18 cellular contexts compared by ENCODE assay signal in genomic region chr6:20414711-20415110, GRCh38. TPM values are rescaled to one million over a fixed set of nuclear protein-coding genes. Genes with fewer than 3 reads are reported as not detected.
A peak's percentile ranks its signal among the peaks of the same experiment; 100 is the strongest.
DNase-seq lines count a peak whose midpoint lies in the region; ATAC-seq and TF ChIP-seq lines count a peak whose summit lies in the region.
"Had no signal": no experiment of that assay in that cellular context is flagged by ENCODE, and none has a peak within 500 bp of the region (broad histone marks: within the 10 kb centered on the region; RNA-seq: fewer than 3 reads in every experiment).

No MANE protein-coding gene starts in this region.

- no peak for ATAC-seq in CD8-positive, alpha-beta T cell
- no peak for ATAC-seq in activated T-helper 17 cell treated with anti-CD3 and anti-CD28 coated beads, Interleukin-2, amount 50 U/mL, for 72 hours (replicated peaks)
- ATAC-seq in GM19455 (IDR thresholded peaks at IDR 0.05; ENCODE audit: unreplicated experiment) (no peak), GM18909 (IDR thresholded peaks at IDR 0.05; ENCODE audit: poor library complexity, unreplicated experiment) (no peak)
- ATAC-seq: Panc1 had no signal

- POLR2A ChIA-PET in CD8-positive, alpha-beta T cell (lab: Charles Lee), result interaction anchor here (1.4 to 1.5 kb wide), 2 partner anchors 10 to 95 kb away, joined by 3 to 9 read pairs; no protein-coding TSS in a partner anchor

- H3K9me3 Mint-ChIP-seq in CD14-positive monocyte, result no peaks in the 10 kb centered on the region
- H3K9me3 Mint-ChIP-seq in CD8-positive, alpha-beta T cell, result no peaks in the 10 kb centered on the region
- H3K9me3 Mint-ChIP-seq in activated T-helper 17 cell treated with anti-CD3 and anti-CD28 coated beads, Interleukin-2, amount 50 U/mL, for 72 hours, result no peaks in the 10 kb centered on the region
- H3K9me3 Mint-ChIP-seq in nephron progenitor cell, result peaks cover 3% of the 10 kb centered on the region

- H3K27me3 Mint-ChIP-seq in CD14-positive monocyte (ENCODE audit: low read depth in 3 of 3) (peaks cover 0 to 2% (median 0%) of the 10 kb centered on the region in 3 donors), nephron progenitor cell (ENCODE audit: low read depth, poor library complexity) (no peaks in the 10 kb centered on the region)
- no peaks in the 10 kb centered on the region for H3K27me3 Mint-ChIP-seq in CD8-positive, alpha-beta T cell (ENCODE audit: low read depth)
- H3K27me3 Mint-ChIP-seq in activated T-helper 17 cell treated with anti-CD3 and anti-CD28 coated beads, Interleukin-2, amount 50 U/mL, for 72 hours, result no peaks in the 10 kb centered on the region

- H3K9me3 ChIP-seq in CD8-positive, alpha-beta T cell (ENCODE audit: low read length), result no peaks in the 10 kb centered on the region
- H3K9me3 ChIP-seq: Caco-2, SJSA1 had no signal

- CTCF ChIA-PET in CD8-positive, alpha-beta T cell (lab: Charles Lee), result interaction anchor here (1.0 to 2.1 kb wide), 2 partner anchors 10 to 124 kb away, joined by 3 to 18 read pairs; no protein-coding TSS in a partner anchor

- H3K27me3 ChIP-seq in CD8-positive, alpha-beta T cell (ENCODE audit: insufficient read depth, low read length), result no peaks in the 10 kb centered on the region
- H3K27me3 ChIP-seq: SJSA1 had no signal

- H3K4me1 Mint-ChIP-seq in CD14-positive monocyte (peaks cover 89% of the 10 kb centered on the region), nephron progenitor cell (peaks cover 68% of the 10 kb centered on the region)
- peaks cover 74% of the 10 kb centered on the region for H3K4me1 Mint-ChIP-seq in CD8-positive, alpha-beta T cell (ENCODE audit: low read depth)
- H3K4me1 Mint-ChIP-seq in activated T-helper 17 cell treated with anti-CD3 and anti-CD28 coated beads, Interleukin-2, amount 50 U/mL, for 72 hours, result peaks cover 38% of the 10 kb centered on the region

- no peak overlapping the region for H3K27ac ChIP-seq in CD8-positive, alpha-beta T cell (ENCODE audit: low read depth, low read length)
- H3K27ac ChIP-seq: C4-2B, SJSA1 had no signal

- no peak overlapping the region for H3K4me3 Mint-ChIP-seq in CD14-positive monocyte
- no peak overlapping the region for H3K4me3 Mint-ChIP-seq in CD8-positive, alpha-beta T cell
- peak overlapping the region; percentile 20 for H3K4me3 Mint-ChIP-seq in activated T-helper 17 cell treated with anti-CD3 and anti-CD28 coated beads, Interleukin-2, amount 50 U/mL, for 72 hours
- H3K4me3 Mint-ChIP-seq in nephron progenitor cell, result no peak overlapping the region

- no peak for DNase-seq in CD14-positive monocyte (ENCODE audit: low spot score)
- no peak for DNase-seq in CD8-positive, alpha-beta T cell
- no peak for DNase-seq in nephron progenitor cell
- no peak for DNase-seq in HuH-7 (ENCODE audit: low spot score)
- DNase-seq: ACHN, Caco-2, GF-D8, HCEC 1CT, NCI-H1417 treated with DMSO at 0.1 percent for 48 hours, NCI-H187 treated with DMSO at 0.1 percent for 48 hours, NCI-H345, NCI-H526 had no signal

- intact Hi-C loops in CD14-positive monocyte (cut with micrococcal nuclease), result no loop called here
- intact Hi-C loops in CD8-positive, alpha-beta T cell (cut with DNase I, micrococcal nuclease), result no loop called here

- H3K36me3 ChIP-seq in CD8-positive, alpha-beta T cell (ENCODE audit: insufficient read depth, low read length), result no peaks in the 10 kb centered on the region

- H3K27ac Mint-ChIP-seq in CD14-positive monocyte (peak overlapping the region in 5 of 7 donors; percentile 5 to 63 (median 50)), nephron progenitor cell (peak overlapping the region; percentile 94)
- H3K27ac Mint-ChIP-seq in CD8-positive, alpha-beta T cell, result peak overlapping the region; percentile 10
- H3K27ac Mint-ChIP-seq in activated T-helper 17 cell treated with anti-CD3 and anti-CD28 coated beads, Interleukin-2, amount 50 U/mL, for 72 hours, result peak overlapping the region; percentile 68

- peaks cover 18 to 23% of the 10 kb centered on the region in 2 donors for H3K36me3 Mint-ChIP-seq in CD14-positive monocyte
- H3K36me3 Mint-ChIP-seq in CD8-positive, alpha-beta T cell, result peaks cover 15% of the 10 kb centered on the region
- H3K36me3 Mint-ChIP-seq in activated T-helper 17 cell treated with anti-CD3 and anti-CD28 coated beads, Interleukin-2, amount 50 U/mL, for 72 hours (ENCODE audit: low read depth), result peaks cover 19% of the 10 kb centered on the region
- H3K36me3 Mint-ChIP-seq in nephron progenitor cell (ENCODE audit: low read depth), result peaks cover 60% of the 10 kb centered on the region

- peaks cover 37% of the 10 kb centered on the region for H3K4me1 ChIP-seq in CD8-positive, alpha-beta T cell (ENCODE audit: insufficient read depth, low read length)
- H3K4me1 ChIP-seq: Caco-2, SJSA1 had no signal

- TF ChIP-seq CTCF in CD14-positive monocyte (IDR thresholded peaks at IDR 0.05) (no peak), nephron progenitor cell (IDR thresholded peaks at IDR 0.05) (no peak)
- TF ChIP-seq CTCF in CD8-positive, alpha-beta T cell (IDR thresholded peaks at IDR 0.05), result no peak

- no peak overlapping the region for H3K4me3 ChIP-seq in CD8-positive, alpha-beta T cell (ENCODE audit: low read depth, low read length)
- H3K4me3 ChIP-seq: SJSA1 had no signal

RNA-seq across cellular contexts. Expression of gene E2F3, which starts 13.0 kb away (rescaled TPM):
- 1 to 10 TPM; 7.5 to 8.9 TPM for polyA plus RNA-seq in CD14-positive monocyte
- total RNA-seq in CD8-positive, alpha-beta T cell, result 1 to 10 TPM; 5.0 to 6.2 TPM
- total RNA-seq in activated T-helper 17 cell treated with anti-CD3 and anti-CD28 coated beads, Interleukin-2, amount 50 U/mL, for 72 hours, result 10 to 100 TPM; 13.6 to 26.6 TPM

Comparison
In these comparisons a context has a peak if more than half of its experiments do, and no peak if none do; other contexts are left out.
1. H3K27ac Mint-ChIP-seq: peak in every context shown above with its lines; median percentile 94 in nephron progenitor cell; 68 in activated T-helper 17 cell treated with anti-CD3 and anti-CD28 coated beads, Interleukin-2, amount 50 U/mL, for 72 hours; 50 in CD14-positive monocyte; 10 in CD8-positive, alpha-beta T cell.